In genomic region chr14:91396959-91397815, GRCh38 we compare ENCODE assay signal across 8 cellular contexts. TPM values are rescaled to one million over a fixed set of nuclear protein-coding genes. Genes with fewer than 3 reads are reported as not detected.
A peak's percentile ranks its signal among the peaks of the same experiment; 100 is the strongest.
DNase-seq lines count a peak whose midpoint lies in the region; ATAC-seq and TF ChIP-seq lines count a peak whose summit lies in the region.

No MANE protein-coding gene starts in this region.

- BruUV-seq in Calu3 (replicated peaks; lab: Mats Ljungman, UMichigan) = no TSS peak

- H3K9me3 Mint-ChIP-seq in Calu3 (ENCODE audit: low read depth, unreplicated experiment) = no peaks in the 10 kb centered on the region
- H3K9me3 Mint-ChIP-seq in stimulated activated memory B cell treated with anti-CD40 and anti-IgM and Interleukin-4, amounts not matched to agents 10 μg/mL and 1 μg/mL and 100 μg/mL, for 72 hours = no peaks in the 10 kb centered on the region

- peaks cover 35% of the 10 kb centered on the region for H3K4me1 Mint-ChIP-seq in Calu3 (ENCODE audit: low read depth, unreplicated experiment)
- H3K4me1 Mint-ChIP-seq in stimulated activated memory B cell treated with anti-CD40 and anti-IgM and Interleukin-4, amounts not matched to agents 10 μg/mL and 1 μg/mL and 100 μg/mL, for 72 hours = peaks cover 91% of the 10 kb centered on the region

- H3K27ac ChIP-seq in foreskin keratinocyte = peak overlapping the region; percentile 74

- DNase-seq in Calu3 (peak; percentile 56), HT-29 (ENCODE audit: low spot score) (peak; percentile 84), foreskin keratinocyte (peak in 1 of 2 donors; percentile 46), HCEC 1CT (no peak), hippocampal formation (lab: John Stamatoyannopoulos, UW) (no peak)

- intact Hi-C loops in Calu3 (cut with micrococcal nuclease; ENCODE audit: unreplicated experiment) = no loop called here

- no peak for TF ChIP-seq CTCF in Calu3 (IDR thresholded peaks at IDR 0.05; ENCODE audit: unreplicated experiment)
- no peak for TF ChIP-seq CTCF in foreskin keratinocyte (conservative IDR thresholded peaks at IDR 0.05)

- CTCF ChIA-PET in Calu3 (lab: Charles Lee) = interaction anchor here (0.5 to 1.1 kb wide), 4 partner anchors 19 to 91 kb away, joined by 3 to 8 read pairs (median 3); partner anchors contain the start of gene CCDC88C

- no peaks in the 10 kb centered on the region for H3K27me3 ChIP-seq in foreskin keratinocyte

- ATAC-seq in GM19463 (IDR thresholded peaks at IDR 0.05; ENCODE audit: unreplicated experiment) = peak; percentile 77
- ATAC-seq in activated CD4-positive, CD25-positive, alpha-beta regulatory T cell treated with anti-CD3 and anti-CD28 coated beads, Interleukin-2, amount 50 U/mL, for 24 hours = peak; percentile 68 to 72
- ATAC-seq in foreskin keratinocyte = peak; percentile 54
- ATAC-seq in stimulated activated memory B cell treated with anti-CD40 and anti-IgM and Interleukin-4, amounts not matched to agents 10 μg/mL and 1 μg/mL and 100 μg/mL, for 72 hours = peak; percentile 77

- peak overlapping the region; percentile 10 for H3K27ac Mint-ChIP-seq in Calu3 (ENCODE audit: unreplicated experiment)
- H3K27ac Mint-ChIP-seq in stimulated activated memory B cell treated with anti-CD40 and anti-IgM and Interleukin-4, amounts not matched to agents 10 μg/mL and 1 μg/mL and 100 μg/mL, for 72 hours = peak overlapping the region; percentile 65

- peak overlapping the region; percentile 31 for H3K4me3 Mint-ChIP-seq in Calu3 (ENCODE audit: low read depth, unreplicated experiment)
- peak overlapping the region; percentile 67 for H3K4me3 Mint-ChIP-seq in stimulated activated memory B cell treated with anti-CD40 and anti-IgM and Interleukin-4, amounts not matched to agents 10 μg/mL and 1 μg/mL and 100 μg/mL, for 72 hours

- peaks cover 22% of the 10 kb centered on the region for H3K4me1 ChIP-seq in foreskin keratinocyte

- H3K27me3 Mint-ChIP-seq in Calu3 (ENCODE audit: unreplicated experiment) = no peaks in the 10 kb centered on the region
- H3K27me3 Mint-ChIP-seq in stimulated activated memory B cell treated with anti-CD40 and anti-IgM and Interleukin-4, amounts not matched to agents 10 μg/mL and 1 μg/mL and 100 μg/mL, for 72 hours = no peaks in the 10 kb centered on the region

- peaks cover 1% of the 10 kb centered on the region for H3K36me3 Mint-ChIP-seq in Calu3 (ENCODE audit: insufficient read depth, unreplicated experiment)
- H3K36me3 Mint-ChIP-seq in stimulated activated memory B cell treated with anti-CD40 and anti-IgM and Interleukin-4, amounts not matched to agents 10 μg/mL and 1 μg/mL and 100 μg/mL, for 72 hours = peaks cover 6% of the 10 kb centered on the region

RNA-seq across cellular contexts. Expression of gene CCDC88C, which starts 20.4 kb away (rescaled TPM):
- 33.2 and 43.9 TPM in 2 replicates for total RNA-seq in Calu3 (2022)
- 41.7 and 45.3 TPM in 2 replicates for total RNA-seq in HT-29 (2014; rRNA removed; shearing (Covaris generic))
- total RNA-seq in foreskin keratinocyte = 5.0 and 7.4 TPM in 2 replicates
- 2.4 and 3.7 TPM in 2 replicates for polyA plus RNA-seq in foreskin keratinocyte

Comparison
In these comparisons a context has a peak if more than half of its experiments do, and no peak if none do; other contexts are left out.
1. DNase-seq: peak in Calu3 (single experiment) and HT-29 (single experiment); none in HCEC 1CT (single experiment) and hippocampal formation (0 of 2).
2. Peak in every context shown above with its lines, with median percentiles within 50 percentile points of each other: ATAC-seq.